14 cellular contexts compared by ENCODE assay signal in genomic region chr4:11615601-11616000, GRCh38.
"Had no signal": no experiment of that assay in that cellular context is flagged by ENCODE, and none has a peak within 500 bp of the region (broad histone marks: within the 10 kb centered on the region; RNA-seq: fewer than 3 reads in every experiment).

No MANE protein-coding gene starts in this region.

- H3K36me3 ChIP-seq: heart right ventricle, left ventricle myocardium inferior, neural progenitor cell, pancreas, thoracic aorta had no signal

- H3K4me1 ChIP-seq: neural progenitor cell had no signal

- H3K4me3 ChIP-seq: heart right ventricle, left ventricle myocardium inferior, neural progenitor cell, pancreas, thoracic aorta had no signal

- H3K27ac ChIP-seq: heart right ventricle, left ventricle myocardium inferior, neural progenitor cell, thoracic aorta had no signal

- H3K9me3 ChIP-seq: heart right ventricle, left ventricle myocardium inferior, pancreas, thoracic aorta had no signal

- DNase-seq: activated CD4-positive, alpha-beta T cell treated with anti-CD3 and anti-CD28 coated beads for 48 hours; activated naive CD4-positive, alpha-beta T cell treated with anti-CD3 and anti-CD28 coated beads for 36 hours; effector memory CD8-positive, alpha-beta T cell; erythroblast; heart right ventricle; islet precursor cell; left ventricle myocardium inferior; pancreas; stimulated activated CD4-positive, alpha-beta T cell treated with anti-CD3 and anti-CD28 coated beads, Interleukin-15, amount 100 ng/mL, for 24 hours; stimulated activated CD4-positive, alpha-beta T cell treated with anti-CD3 and anti-CD28 coated beads, Interleukin-4, amount 100 ng/mL, for 24 hours; stimulated activated naive CD8-positive, alpha-beta T cell treated with anti-CD3 and anti-CD28 coated beads, Interleukin-15, amount 100 ng/mL, for 72 hours had no signal

- H3K27me3 ChIP-seq: heart right ventricle, neural progenitor cell, pancreas had no signal

- ATAC-seq: effector memory CD8-positive, alpha-beta T cell; heart right ventricle; pancreas; stimulated activated naive CD8-positive, alpha-beta T cell treated with anti-CD3 and anti-CD28 coated beads, Interleukin-15, amount 100 ng/mL, for 72 hours; WTC11 had no signal
